ENCODE assay signal across 14 cellular contexts in the genomic region with DNA sequence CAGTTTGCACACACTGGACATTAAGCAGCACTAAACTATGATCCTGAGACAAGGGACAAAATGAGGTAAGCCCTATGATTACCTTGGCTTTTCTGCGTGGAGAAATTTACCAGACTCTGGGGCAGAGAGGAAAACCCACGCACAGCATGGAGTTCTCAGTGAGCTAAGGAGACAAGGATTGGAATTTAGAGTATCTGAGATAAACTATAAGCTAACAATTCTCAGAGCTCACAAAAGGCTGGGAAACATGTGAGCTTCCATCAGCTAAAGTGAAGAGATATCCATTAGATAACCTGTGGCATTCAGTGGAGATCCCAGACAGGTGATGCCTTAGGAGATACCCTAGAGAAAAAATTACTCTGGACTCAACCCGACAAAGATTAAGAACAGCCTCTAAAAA.
"Had no signal": no experiment of that assay in that cellular context is flagged by ENCODE, and none has a peak within 500 bp of the region (broad histone marks: within the 10 kb centered on the region; RNA-seq: fewer than 3 reads in every experiment).

No MANE protein-coding gene starts in this region.

- H3K27me3 ChIP-seq: dorsolateral prefrontal cortex, pancreas, upper lobe of right lung had no signal

- H3K4me3 Mint-ChIP-seq: activated naive CD4-positive, alpha-beta T cell treated with anti-CD3 and anti-CD28 coated beads for 36 hours; stimulated activated memory B cell treated with anti-CD40 and anti-IgM and Interleukin-4, amounts not matched to agents 10 μg/mL and 1 μg/mL and 100 μg/mL, for 72 hours; T-helper 2 cell treated with Interferon-gamma antibody and Interleukin-4, amounts not matched to agents 5 μg/mL and 100 μg/mL, for 36 hours had no signal

- ATAC-seq: naive thymus-derived CD8-positive, alpha-beta T cell; pancreas; sciatic nerve; stimulated activated memory B cell treated with anti-CD40 and anti-IgM and Interleukin-4, amounts not matched to agents 10 μg/mL and 1 μg/mL and 100 μg/mL, for 72 hours; upper lobe of right lung had no signal

- H3K4me3 ChIP-seq: dorsolateral prefrontal cortex, pancreas, thoracic aorta, upper lobe of right lung had no signal

- H3K9me3 ChIP-seq: pancreas, thoracic aorta, upper lobe of right lung had no signal

- H3K4me1 ChIP-seq: upper lobe of right lung had no signal

- H3K27ac ChIP-seq: dorsolateral prefrontal cortex, pancreas, thoracic aorta, upper lobe of right lung had no signal

- DNase-seq: activated CD4-positive, alpha-beta T cell treated with anti-CD3 and anti-CD28 coated beads, Interleukin-2, amount 50 U/mL, for 4 hours; activated naive CD4-positive, alpha-beta T cell treated with anti-CD3 and anti-CD28 coated beads for 36 hours; activated T-cell treated with anti-CD3 and anti-CD28 coated beads, Interleukin-2, amount 50 U/mL, for 1 hour; dorsolateral prefrontal cortex; erythroblast; foreskin melanocyte; naive thymus-derived CD8-positive, alpha-beta T cell; pancreas; stimulated activated CD4-positive, alpha-beta T cell treated with anti-CD3 and anti-CD28 coated beads, Interleukin-4, amount 100 ng/mL, for 4 hours; upper lobe of right lung had no signal

- H3K9me3 Mint-ChIP-seq: activated naive CD4-positive, alpha-beta T cell treated with anti-CD3 and anti-CD28 coated beads for 36 hours; naive thymus-derived CD8-positive, alpha-beta T cell; stimulated activated memory B cell treated with anti-CD40 and anti-IgM and Interleukin-4, amounts not matched to agents 10 μg/mL and 1 μg/mL and 100 μg/mL, for 72 hours; T-helper 2 cell treated with Interferon-gamma antibody and Interleukin-4, amounts not matched to agents 5 μg/mL and 100 μg/mL, for 36 hours had no signal

- H3K36me3 ChIP-seq: pancreas had no signal

- H3K27ac Mint-ChIP-seq: activated naive CD4-positive, alpha-beta T cell treated with anti-CD3 and anti-CD28 coated beads for 36 hours; stimulated activated memory B cell treated with anti-CD40 and anti-IgM and Interleukin-4, amounts not matched to agents 10 μg/mL and 1 μg/mL and 100 μg/mL, for 72 hours; T-helper 2 cell treated with Interferon-gamma antibody and Interleukin-4, amounts not matched to agents 5 μg/mL and 100 μg/mL, for 36 hours had no signal

- H3K27me3 Mint-ChIP-seq: naive thymus-derived CD8-positive, alpha-beta T cell; stimulated activated memory B cell treated with anti-CD40 and anti-IgM and Interleukin-4, amounts not matched to agents 10 μg/mL and 1 μg/mL and 100 μg/mL, for 72 hours had no signal
